14 cellular contexts compared by ENCODE assay signal in genomic region chr11:79243412-79244174, GRCh38.
DNase-seq lines count a peak whose midpoint lies in the region; ATAC-seq and TF ChIP-seq lines count a peak whose summit lies in the region.
"Had no signal": no experiment of that assay in that cellular context is flagged by ENCODE, and none has a peak within 500 bp of the region (broad histone marks: within the 10 kb centered on the region; RNA-seq: fewer than 3 reads in every experiment).

No MANE protein-coding gene starts in this region.

- peak overlapping the region in 1 of 2 experiments; percentile 21 for H3K4ac ChIP-seq in mesenchymal stem cell (ENCODE audit: low read depth in 1 of 2, low read length in 2 of 2)

- no peaks in the 10 kb centered on the region for H3K36me3 Mint-ChIP-seq in activated T-helper 17 cell treated with anti-CD3 and anti-CD28 coated beads, Interleukin-2, amount 50 U/mL, for 72 hours (ENCODE audit: low read depth)
- H3K36me3 Mint-ChIP-seq: T-cell, WTC11 had no signal

- no peak overlapping the region for H2AK5ac ChIP-seq in mesenchymal stem cell (ENCODE audit: low read length, severe bottlenecking)

- no peaks in the 10 kb centered on the region for H3K27me3 ChIP-seq in mesenchymal stem cell (ENCODE audit: control insufficient read depth in 1 of 2, insufficient read depth in 1 of 2, low read length in 2 of 2)
- no peaks in the 10 kb centered on the region for H3K27me3 ChIP-seq in suprapubic skin
- H3K27me3 ChIP-seq: cardiac muscle cell had no signal

- H2BK120ac ChIP-seq in mesenchymal stem cell (ENCODE audit: low read depth, low read length) = peak overlapping the region; percentile 8

- no peaks in the 10 kb centered on the region for H3K36me3 ChIP-seq in mesenchymal stem cell (ENCODE audit: control insufficient read depth in 1 of 2, insufficient read depth in 2 of 2, low read depth in 1 of 2, low read length in 2 of 2)
- no peaks in the 10 kb centered on the region for H3K36me3 ChIP-seq in suprapubic skin
- H3K36me3 ChIP-seq: cardiac muscle cell had no signal

- H3K9me3 Mint-ChIP-seq in activated T-helper 17 cell treated with anti-CD3 and anti-CD28 coated beads, Interleukin-2, amount 50 U/mL, for 72 hours = no peaks in the 10 kb centered on the region
- H3K9me3 Mint-ChIP-seq: T-cell, WTC11 had no signal

- ATAC-seq in GM18498 (IDR thresholded peaks at IDR 0.05; ENCODE audit: unreplicated experiment) = no peak
- ATAC-seq in activated T-helper 17 cell treated with anti-CD3 and anti-CD28 coated beads, Interleukin-2, amount 50 U/mL, for 72 hours (replicated peaks) = no peak
- ATAC-seq: effector memory CD8-positive, alpha-beta T cell; T-cell; WTC11 had no signal

- no peak overlapping the region for H3K4me3 ChIP-seq in choroid plexus epithelial cell (ENCODE audit: low read depth, low read length)
- no peak overlapping the region for H3K4me3 ChIP-seq in mesenchymal stem cell (ENCODE audit: insufficient read depth in 1 of 2, low read depth in 1 of 2, low read length in 2 of 2)
- no peak overlapping the region for H3K4me3 ChIP-seq in suprapubic skin
- H3K4me3 ChIP-seq: cardiac muscle cell had no signal

- TF ChIP-seq EP300 in suprapubic skin (IDR thresholded peaks at IDR 0.05) = no peak

- H3K4me3 Mint-ChIP-seq in activated T-helper 17 cell treated with anti-CD3 and anti-CD28 coated beads, Interleukin-2, amount 50 U/mL, for 72 hours = no peak overlapping the region
- H3K4me3 Mint-ChIP-seq: effector memory CD8-positive, alpha-beta T cell; T-cell; WTC11 had no signal

- H2BK5ac ChIP-seq in mesenchymal stem cell (ENCODE audit: low read depth, low read length, poor library complexity, severe bottlenecking) = no peak overlapping the region

- peaks cover 11% of the 10 kb centered on the region for H3K27me3 Mint-ChIP-seq in activated T-helper 17 cell treated with anti-CD3 and anti-CD28 coated beads, Interleukin-2, amount 50 U/mL, for 72 hours

- TF ChIP-seq POLR2A in suprapubic skin (IDR thresholded peaks at IDR 0.05) = no peak

- H3K9ac ChIP-seq in mesenchymal stem cell (ENCODE audit: low read length) = peak overlapping the region; percentile 77

- H2BK12ac ChIP-seq in mesenchymal stem cell (ENCODE audit: low read length in 2 of 2) = peak overlapping the region in 1 of 2 experiments; percentile 70

- peak overlapping the region in 1 of 2 experiments; percentile 46 for H3K18ac ChIP-seq in mesenchymal stem cell (ENCODE audit: low read depth in 1 of 2, low read length in 2 of 2)

- DNase-seq in RPMI7951 (ENCODE audit: low read depth) = peak; percentile 66
- peak; percentile 62 for DNase-seq in choroid plexus epithelial cell (ENCODE audit: low read depth)
- DNase-seq in mesenchymal stem cell = no peak
- DNase-seq in suprapubic skin (ENCODE audit: low spot score in 2 of 2) = no peak
- DNase-seq in activated effector memory CD4-positive, alpha-beta T cell treated with anti-CD3 and anti-CD28 coated beads, Interleukin-2, amount 50 U/mL, for 16 hours = no peak
- DNase-seq: DMS53; effector memory CD8-positive, alpha-beta T cell; NCI-H1694; stimulated activated CD4-positive, alpha-beta T cell treated with anti-CD3 and anti-CD28 coated beads, Interleukin-4, amount 100 ng/mL, for 4 hours; T-cell had no signal

- no peak overlapping the region for H2AFZ ChIP-seq in mesenchymal stem cell (ENCODE audit: low read depth, low read length)

- H3K4me2 ChIP-seq in mesenchymal stem cell (ENCODE audit: low read length, poor library complexity, severe bottlenecking) = no peak overlapping the region

- H2BK15ac ChIP-seq in mesenchymal stem cell (ENCODE audit: low read depth, poor library complexity, severe bottlenecking) = no peak overlapping the region

- H4K91ac ChIP-seq in mesenchymal stem cell (ENCODE audit: low read length) = peak overlapping the region; percentile 15

- H3K27ac Mint-ChIP-seq in activated T-helper 17 cell treated with anti-CD3 and anti-CD28 coated beads, Interleukin-2, amount 50 U/mL, for 72 hours = no peak overlapping the region
- H3K27ac Mint-ChIP-seq: effector memory CD8-positive, alpha-beta T cell; T-cell; WTC11 had no signal

- TF ChIP-seq CTCF in choroid plexus epithelial cell (conservative IDR thresholded peaks at IDR 0.05; ENCODE audit: low read depth, low read length) (no peak), suprapubic skin (IDR thresholded peaks at IDR 0.05) (no peak)

- H3K27ac ChIP-seq in mesenchymal stem cell (ENCODE audit: low read length, poor library complexity, severe bottlenecking) (peak overlapping the region; percentile 3), suprapubic skin (peak overlapping the region; percentile 75)
- H3K27ac ChIP-seq: cardiac muscle cell had no signal

- no peak overlapping the region for H3K23ac ChIP-seq in mesenchymal stem cell (ENCODE audit: low read length in 2 of 2)

- H3K4me1 Mint-ChIP-seq in activated T-helper 17 cell treated with anti-CD3 and anti-CD28 coated beads, Interleukin-2, amount 50 U/mL, for 72 hours = no peaks in the 10 kb centered on the region
- H3K4me1 Mint-ChIP-seq: T-cell had no signal

- peaks cover 13% of the 10 kb centered on the region for H3K4me1 ChIP-seq in mesenchymal stem cell (ENCODE audit: control insufficient read depth, insufficient read depth, low read depth, low read length)
- peaks cover 19% of the 10 kb centered on the region for H3K4me1 ChIP-seq in suprapubic skin

- peak overlapping the region; percentile 14 for H4K8ac ChIP-seq in mesenchymal stem cell (ENCODE audit: low read length)

- H3K9me3 ChIP-seq in mesenchymal stem cell (ENCODE audit: control insufficient read depth, low read length) (no peaks in the 10 kb centered on the region), suprapubic skin (no peaks in the 10 kb centered on the region)

- WGBS in mesenchymal stem cell = 83% methylated on average over 16 of the region's 16 CpGs
- WGBS in suprapubic skin = 66% methylated on average over 13 of the region's 16 CpGs

- H3K14ac ChIP-seq in mesenchymal stem cell (ENCODE audit: low read length in 2 of 2) = no peak overlapping the region

- no peaks in the 10 kb centered on the region for H3K79me1 ChIP-seq in mesenchymal stem cell (replicated peaks; ENCODE audit: low read length, poor library complexity, severe bottlenecking)

Comparison
In these comparisons a context has a peak if more than half of its experiments do, and no peak if none do; other contexts are left out.
1. DNase-seq: peak in RPMI7951 (single experiment) and choroid plexus epithelial cell (single experiment); none in mesenchymal stem cell (single experiment), suprapubic skin (0 of 2) and activated effector memory CD4-positive, alpha-beta T cell treated with anti-CD3 and anti-CD28 coated beads, Interleukin-2, amount 50 U/mL, for 16 hours (single experiment).